13 cellular contexts compared by ENCODE assay signal in genomic region chr4:183185018-183185417, GRCh38.
DNase-seq lines count a peak whose midpoint lies in the region; ATAC-seq and TF ChIP-seq lines count a peak whose summit lies in the region.
"Had no signal": no experiment of that assay in that cellular context is flagged by ENCODE, and none has a peak within 500 bp of the region (broad histone marks: within the 10 kb centered on the region; RNA-seq: fewer than 3 reads in every experiment).

No MANE protein-coding gene starts in this region.

- H3K4me1 ChIP-seq in thyroid gland, result peaks cover 0 to 3% of the 10 kb centered on the region in 2 donors
- peaks cover 19% of the 10 kb centered on the region for H3K4me1 ChIP-seq in HAP-1

- no peak for TF ChIP-seq CTCF in WTC11 (IDR thresholded peaks at IDR 0.05)
- TF ChIP-seq CTCF in retinal pigment epithelial cell (conservative IDR thresholded peaks at IDR 0.05; ENCODE audit: low read depth, low read length), result no peak
- no peak for TF ChIP-seq CTCF in thyroid gland (IDR thresholded peaks at IDR 0.05)

- H3K27me3 ChIP-seq in thyroid gland, result no peaks in the 10 kb centered on the region
- no peaks in the 10 kb centered on the region for H3K27me3 ChIP-seq in HAP-1 (ENCODE audit: low read depth)
- H3K27me3 ChIP-seq: sigmoid colon had no signal

- DNase-seq in activated naive CD4-positive, alpha-beta T cell treated with anti-CD3 and anti-CD28 coated beads, Interleukin-2, amount 50 U/mL, for 72 hours (ENCODE audit: low spot score in 2 of 2), result peak in 1 of 2 donors; percentile 17
- DNase-seq in activated naive CD4-positive, alpha-beta T cell (lab: John Stamatoyannopoulos, UW), result no peak
- DNase-seq in WTC11 (ENCODE audit: low spot score), result no peak
- DNase-seq in retinal pigment epithelial cell (ENCODE audit: low read depth), result peak; percentile 89
- no peak for DNase-seq in thyroid gland
- no peak for DNase-seq in HEK293T (ENCODE audit: extremely low spot score)
- DNase-seq in HAP-1 (ENCODE audit: low spot score in 2 of 2), result no peak
- DNase-seq: DMS79 treated with DMSO at 0.1 percent for 48 hours, foreskin fibroblast, sigmoid colon had no signal

- peak; percentile 79 to 91 for ATAC-seq in activated naive CD4-positive, alpha-beta T cell treated with anti-CD3 and anti-CD28 coated beads, Interleukin-2, amount 50 U/mL, for 72 hours
- peak; percentile 75 for ATAC-seq in HG02981 (IDR thresholded peaks at IDR 0.05; ENCODE audit: unreplicated experiment)
- no peak for ATAC-seq in WTC11

- in situ Hi-C loops in HAP-1 (cut with MboI; ENCODE audit: low sequenced_read_pairs), result no loop called here

- H3K4me1 Mint-ChIP-seq in WTC11, result peaks cover 81% of the 10 kb centered on the region

- no peak overlapping the region for H3K4me3 Mint-ChIP-seq in WTC11
- H3K4me3 Mint-ChIP-seq: activated naive CD4-positive, alpha-beta T cell treated with anti-CD3 and anti-CD28 coated beads, Interleukin-2, amount 50 U/mL, for 24 hours; dendritic cell treated with granulocyte-macrophage colony-stimulating factor and Interleukin-4, amounts not matched to agents 40 ng/mL and 50 ng/mL, for 4 days had no signal

- no peaks in the 10 kb centered on the region for H3K27me3 Mint-ChIP-seq in WTC11 (ENCODE audit: low read depth)
- H3K27me3 Mint-ChIP-seq: activated naive CD4-positive, alpha-beta T cell treated with anti-CD3 and anti-CD28 coated beads, Interleukin-2, amount 50 U/mL, for 24 hours; dendritic cell treated with granulocyte-macrophage colony-stimulating factor and Interleukin-4, amounts not matched to agents 40 ng/mL and 50 ng/mL, for 4 days had no signal

- POLR2A ChIA-PET in WTC11 (lab: Charles Lee) (interaction anchor here (3.6 kb wide), 1 partner anchor 87 kb away, joined by 38 read pairs; the partner anchor contains the start of gene WWC2), HEK293T (lab: Yijun Ruan, JAX) (no interaction called here)

- no peaks in the 10 kb centered on the region for H3K9me3 Mint-ChIP-seq in activated naive CD4-positive, alpha-beta T cell treated with anti-CD3 and anti-CD28 coated beads, Interleukin-2, amount 50 U/mL, for 72 hours
- H3K9me3 Mint-ChIP-seq in WTC11, result peaks cover 9% of the 10 kb centered on the region
- H3K9me3 Mint-ChIP-seq: dendritic cell treated with granulocyte-macrophage colony-stimulating factor and Interleukin-4, amounts not matched to agents 40 ng/mL and 50 ng/mL, for 4 days had no signal

- no peak for TF ChIP-seq POLR2A in thyroid gland (IDR thresholded peaks at IDR 0.05)

- intact Hi-C loops in thyroid gland (cut with DNase I), result no loop called here

- H3K4me3 ChIP-seq in retinal pigment epithelial cell (ENCODE audit: low read length) (no peak overlapping the region), thyroid gland (replicated peaks in 1 of 3) (no peak overlapping the region), HAP-1 (no peak overlapping the region)
- H3K4me3 ChIP-seq: sigmoid colon had no signal

- CTCF ChIA-PET in WTC11 (lab: Charles Lee) (no interaction called here), HEK293T (lab: Yijun Ruan, JAX) (interaction anchor here (0.7 kb wide), 1 partner anchor 1095 kb away, joined by 3 read pairs; no protein-coding TSS in a partner anchor)

- no peak overlapping the region for H3K27ac Mint-ChIP-seq in activated naive CD4-positive, alpha-beta T cell treated with anti-CD3 and anti-CD28 coated beads, Interleukin-2, amount 50 U/mL, for 72 hours
- peak overlapping the region; percentile 99 for H3K27ac Mint-ChIP-seq in WTC11
- H3K27ac Mint-ChIP-seq: activated naive CD4-positive, alpha-beta T cell treated with anti-CD3 and anti-CD28 coated beads, Interleukin-2, amount 50 U/mL, for 24 hours; dendritic cell treated with granulocyte-macrophage colony-stimulating factor and Interleukin-4, amounts not matched to agents 40 ng/mL and 50 ng/mL, for 4 days had no signal

- WGBS in thyroid gland, 2 donors, result 72 to 87% methylated on average over 5 of the region's 5 CpGs

- H3K9me3 ChIP-seq in thyroid gland (no peaks in the 10 kb centered on the region), HAP-1 (no peaks in the 10 kb centered on the region)
- H3K9me3 ChIP-seq: sigmoid colon had no signal

- no peaks in the 10 kb centered on the region for H3K36me3 Mint-ChIP-seq in activated naive CD4-positive, alpha-beta T cell treated with anti-CD3 and anti-CD28 coated beads, Interleukin-2, amount 50 U/mL, for 72 hours
- peaks cover 8% of the 10 kb centered on the region for H3K36me3 Mint-ChIP-seq in WTC11

- H3K36me3 ChIP-seq in thyroid gland (no peaks in the 10 kb centered on the region), HAP-1 (replicated peaks) (no peaks in the 10 kb centered on the region)
- H3K36me3 ChIP-seq: sigmoid colon had no signal

- no peak overlapping the region for H3K27ac ChIP-seq in thyroid gland
- H3K27ac ChIP-seq: sigmoid colon had no signal

TF ChIP-seq in WTC11, 78 proteins besides CTCF, POLR2A, EP300 and RAD21 (continues in another document):
- TF ChIP-seq ATF2 (CRISPR knock-in tag; IDR thresholded peaks at IDR 0.05; ENCODE audit: borderline replicate concordance, low read depth) (no peak), ZNF263 (CRISPR knock-in tag; IDR thresholded peaks at IDR 0.05; ENCODE audit: low read depth) (no peak), PREB (CRISPR knock-in tag; IDR thresholded peaks at IDR 0.05; ENCODE audit: borderline replicate concordance) (no peak)

TF ChIP-seq in HEK293T, 16 proteins besides CTCF, POLR2A, EP300 and RAD21:
- TF ChIP-seq ELF4 (IDR thresholded peaks at IDR 0.05) (no peak), FOXA1 (IDR thresholded peaks at IDR 0.05) (no peak), FOXK2 (IDR thresholded peaks at IDR 0.05) (no peak), NFRKB (IDR thresholded peaks at IDR 0.05) (no peak), FOXM1 (IDR thresholded peaks at IDR 0.05; ENCODE audit: borderline replicate concordance) (no peak), BHLHE40 (IDR thresholded peaks at IDR 0.05; ENCODE audit: borderline replicate concordance) (no peak), LEF1 (IDR thresholded peaks at IDR 0.05; ENCODE audit: borderline replicate concordance) (no peak), HDGF (IDR thresholded peaks at IDR 0.05; ENCODE audit: borderline replicate concordance) (no peak), PKNOX1 (IDR thresholded peaks at IDR 0.05) (no peak), L3MBTL2 (conservative IDR thresholded peaks at IDR 0.05) (no peak), ARNT (IDR thresholded peaks at IDR 0.05) (no peak), CTBP1 (IDR thresholded peaks at IDR 0.05; ENCODE audit: borderline replicate concordance) (no peak), SP1 (IDR thresholded peaks at IDR 0.05) (no peak), ZNF384 (IDR thresholded peaks at IDR 0.05) (no peak)
